In the genomic region with DNA sequence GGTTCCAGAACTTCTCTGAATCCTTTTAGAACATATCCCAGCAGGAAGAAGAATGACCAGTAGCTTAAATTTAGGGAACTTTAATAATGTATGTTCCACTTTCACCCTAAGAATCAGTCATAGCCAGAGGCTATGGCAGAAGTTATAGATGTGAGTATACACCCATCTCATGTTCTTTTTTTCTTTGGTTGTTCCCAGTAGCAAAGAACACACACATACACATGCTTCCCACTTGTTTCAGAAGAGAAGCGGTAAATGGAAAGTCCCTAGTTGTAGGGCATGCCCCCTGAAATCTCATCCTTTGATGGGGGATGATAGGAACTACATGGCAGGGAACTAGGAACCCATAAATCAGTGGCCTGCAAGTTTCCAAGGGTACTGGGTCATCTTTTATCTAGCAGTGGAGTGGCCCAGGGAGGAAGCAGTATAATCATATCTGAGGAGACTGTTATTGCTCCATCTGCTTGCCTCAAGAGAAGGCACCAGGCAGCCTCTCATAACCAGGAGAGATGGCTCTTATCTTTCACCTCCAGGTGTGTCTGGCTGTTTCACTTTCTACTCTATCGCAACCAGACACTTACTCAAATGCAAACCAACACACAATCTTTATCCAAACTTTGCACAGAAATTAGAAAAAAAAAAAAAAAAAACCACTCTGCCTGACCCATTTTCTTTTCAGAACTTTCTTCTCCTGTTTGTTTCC, we compare ENCODE assay signal across 1 cellular context.
TF ChIP-seq lines count a peak whose summit lies in the region.

No MANE protein-coding gene starts in this region.

TF ChIP-seq in GM12878, 131 proteins besides CTCF, POLR2A, EP300 and RAD21 (continued from another document):
- TF ChIP-seq POLR2AphosphoS2 (IDR thresholded peaks at IDR 0.05; ENCODE audit: low read depth, low read length) (no peak), RUNX3 (IDR thresholded peaks at IDR 0.05; ENCODE audit: low read length) (peak; percentile 7; the same call in 1 of the 2 replicates), MTA2 (IDR thresholded peaks at IDR 0.05; ENCODE audit: low read depth) (no peak), ETV6 (conservative IDR thresholded peaks at IDR 0.05 in 1 of 2, IDR thresholded peaks at IDR 0.05 in 1 of 2; ENCODE audit: borderline replicate concordance in 1 of 2, low read depth in 1 of 2) (no peak), JUNB (IDR thresholded peaks at IDR 0.05) (peak; percentile 53; the same call in 1 of the 2 replicates), TCF3 (IDR thresholded peaks at IDR 0.05; ENCODE audit: borderline replicate concordance, insufficient read depth, low read depth, low read length) (0 out of 2 replicates have a peak, but pooled peaks have one; percentile 40)
TF ChIP-seq in GM12878: peak in this region for 10.
